Comparison of ENCODE assay signal across 8 cellular contexts in genomic region chr3:117036259-117036799, GRCh38.
DNase-seq lines count a peak whose midpoint lies in the region; ATAC-seq and TF ChIP-seq lines count a peak whose summit lies in the region.

No MANE protein-coding gene starts in this region.

- TF ChIP-seq CTCF in fibroblast of the aortic adventitia (IDR thresholded peaks at IDR 0.05; ENCODE audit: insufficient read depth, low read length), result no peak

- peak; percentile 67 for ATAC-seq in GM18519 (IDR thresholded peaks at IDR 0.05; ENCODE audit: low FRiP score, unreplicated experiment)
- no peak for ATAC-seq in GM18907 (IDR thresholded peaks at IDR 0.05; ENCODE audit: unreplicated experiment)
- ATAC-seq in GM18873 (IDR thresholded peaks at IDR 0.05; ENCODE audit: low FRiP score, unreplicated experiment), result no peak
- ATAC-seq in HG02623 (IDR thresholded peaks at IDR 0.05; ENCODE audit: unreplicated experiment), result no peak

- peak overlapping the region; percentile 15 for H3K4me3 ChIP-seq in fibroblast of the aortic adventitia (ENCODE audit: low read depth, low read length)

- DNase-seq in NOMO-1 treated with DMSO at 0.1 percent for 48 hours (lab: John Stamatoyannopoulos, UW; ENCODE audit: unreplicated experiment) (peak; percentile 99), fibroblast of the aortic adventitia (ENCODE audit: low read depth) (peak; percentile 83), renal cortical epithelial cell (ENCODE audit: low read depth) (peak; percentile 5)
- DNase-seq in NK-92 treated with Interleukin-12 subunit alpha and Interleukin-12 subunit beta, amount 100 ng/mL, for 24 hours (lab: John Stamatoyannopoulos, UW), result no peak
